In the genomic region with DNA sequence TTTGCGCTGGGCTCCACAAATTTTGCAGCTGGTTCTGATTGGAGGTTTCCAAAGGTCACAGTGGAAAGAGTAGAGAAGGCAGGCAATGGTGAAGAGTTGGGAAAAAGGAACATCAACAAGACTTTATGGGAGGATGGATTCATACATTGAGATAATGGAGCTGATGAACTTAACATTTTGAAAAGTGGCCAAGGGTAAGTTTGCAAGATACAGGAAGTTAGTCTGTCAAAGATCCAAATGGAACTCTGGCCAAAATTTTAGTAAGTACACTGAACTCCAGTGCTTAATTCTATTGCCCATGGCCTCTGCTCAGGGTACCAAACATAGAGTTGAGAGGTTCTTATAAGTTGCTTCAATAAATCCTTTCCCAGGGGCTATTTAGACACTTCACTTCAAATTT, we compare ENCODE assay signal across 26 cellular contexts. TPM values are rescaled to one million over a fixed set of nuclear protein-coding genes. Genes with fewer than 3 reads are reported as not detected.
"Had no signal": no experiment of that assay in that cellular context is flagged by ENCODE, and none has a peak within 500 bp of the region (broad histone marks: within the 10 kb centered on the region; RNA-seq: fewer than 3 reads in every experiment).

No MANE protein-coding gene starts in this region.

- H3K4me1 ChIP-seq: breast epithelium, heart right ventricle, lower lobe of right lung, sigmoid colon, testis, uterus had no signal

- H3K36me3 ChIP-seq: breast epithelium, heart right ventricle, lower lobe of right lung, sigmoid colon, uterus had no signal

- DNase-seq: activated B cell treated with CpG ODN at 0.5 μM for 24 hours; activated CD4-positive, alpha-beta T cell treated with anti-CD3 and anti-CD28 coated beads for 36 hours; activated CD4-positive, alpha-beta T cell treated with anti-CD3 and anti-CD28 coated beads, Interleukin-2, amount 50 U/mL, for 4 hours; activated CD8-positive, alpha-beta memory T cell treated with anti-CD3 and anti-CD28 coated beads for 24 hours; activated CD8-positive, alpha-beta memory T cell treated with anti-CD3 and anti-CD28 coated beads, Interleukin-2, amount 50 U/mL, for 4 hours; activated naive CD4-positive, alpha-beta T cell treated with Interleukin-2 at 50 U/mL for 16 hours; activated naive CD8-positive, alpha-beta T cell treated with anti-CD3 and anti-CD28 coated beads for 36 hours; activated T-cell treated with anti-CD3 and anti-CD28 coated beads, Interleukin-2, amount 50 U/mL, for 48 hours; effector CD4-positive, alpha-beta T cell; erythroblast; heart right ventricle; left colon; lower lobe of right lung; naive thymus-derived CD4-positive, alpha-beta T cell; sigmoid colon; stimulated activated CD4-positive, alpha-beta T cell treated with anti-CD3 and anti-CD28 coated beads, Interleukin-2, amount 100 ng/mL, for 48 hours; stimulated activated naive CD4-positive, alpha-beta T cell; T1000; testis; uterus had no signal

- ATAC-seq: activated CD4-positive, alpha-beta T cell treated with anti-CD3 and anti-CD28 coated beads for 36 hours; heart right ventricle; left colon; lower lobe of right lung; naive thymus-derived CD4-positive, alpha-beta T cell had no signal

- H3K27me3 ChIP-seq: breast epithelium, heart right ventricle, sigmoid colon, testis, uterus had no signal

- H3K9me3 ChIP-seq: breast epithelium, heart right ventricle, lower lobe of right lung, sigmoid colon, testis, uterus had no signal

- H3K27ac ChIP-seq: breast epithelium, heart right ventricle, lower lobe of right lung, sigmoid colon, testis, uterus had no signal

- H3K4me3 ChIP-seq: breast epithelium, heart right ventricle, lower lobe of right lung, sigmoid colon, testis, uterus had no signal

RNA-seq across cellular contexts. Expression of a gene that starts 15.6 kb away (rescaled TPM):
- total RNA-seq: activated B cell treated with CpG ODN at 0.5 μM for 24 hours; activated CD4-positive, alpha-beta T cell treated with anti-CD3 and anti-CD28 coated beads for 36 hours; activated naive CD8-positive, alpha-beta T cell treated with anti-CD3 and anti-CD28 coated beads for 36 hours; breast epithelium; cerebellum; heart right ventricle; left colon; lower lobe of right lung; naive thymus-derived CD4-positive, alpha-beta T cell; osteoblast; posterior vena cava; renal cortical epithelial cell; sigmoid colon; uterus had no signal
- polyA plus RNA-seq: heart right ventricle; keratinocyte; naive thymus-derived CD4-positive, alpha-beta T cell; sigmoid colon had no signal
